33 cellular contexts compared by ENCODE assay signal in genomic region chr19:56193981-56194380, GRCh38. TPM values are rescaled to one million over a fixed set of nuclear protein-coding genes. Genes with fewer than 3 reads are reported as not detected.
"Had no signal": no experiment of that assay in that cellular context is flagged by ENCODE, and none has a peak within 500 bp of the region (broad histone marks: within the 10 kb centered on the region; RNA-seq: fewer than 3 reads in every experiment).

No MANE protein-coding gene starts in this region.

- H3K4me3 Mint-ChIP-seq: stimulated activated effector memory CD8-positive, alpha-beta T cell treated with anti-CD3 and anti-CD28 coated beads, Interleukin-12 subunit alpha, Interleukin-12 subunit beta, amount 100 ng/mL, for 72 hours; stimulated activated memory B cell treated with anti-CD40 and anti-IgM and Interleukin-4, amounts not matched to agents 10 μg/mL and 1 μg/mL and 100 μg/mL, for 72 hours; stimulated activated naive B cell treated with anti-CD40 and anti-IgM and Interleukin-4, amounts not matched to agents 10 μg/mL and 1 μg/mL and 100 μg/mL, for 72 hours; stimulated activated naive CD8-positive, alpha-beta T cell treated with anti-CD3 and anti-CD28 coated beads, Interleukin-15, amount 100 ng/mL, for 72 hours; stimulated activated naive CD8-positive, alpha-beta T cell treated with anti-CD3 and anti-CD28 coated beads, Interleukin-15, Interleukin-2, amounts not matched to agents 100 ng/mL and 50 ng/mL, for 24 hours; type B pancreatic cell had no signal

- DNase-seq: stimulated activated CD4-positive, alpha-beta T cell treated with anti-CD3 and anti-CD28 coated beads, Interleukin-2, amount 100 ng/mL, for 48 hours; stimulated activated CD4-positive, alpha-beta T cell treated with anti-CD3 and anti-CD28 coated beads, Interleukin-4, amount 100 ng/mL, for 1 hour; stimulated activated CD4-positive, alpha-beta T cell treated with anti-CD3 and anti-CD28 coated beads, Interleukin-4, amount 100 ng/mL, for 24 hours; stimulated activated CD4-positive, alpha-beta T cell treated with anti-CD3 and anti-CD28 coated beads, Interleukin-4, amount 100 ng/mL, for 4 hours; stimulated activated CD8-positive, alpha-beta memory T cell treated with anti-CD3 and anti-CD28 coated beads, Interleukin-4, amount 100 ng/mL, for 48 hours; stimulated activated naive B cell treated with anti-CD40 and anti-IgM and Interleukin-4, amounts not matched to agents 10 μg/mL and 1 μg/mL and 100 μg/mL, for 72 hours; stimulated activated naive CD4-positive, alpha-beta T cell; stimulated activated naive CD4-positive, alpha-beta T cell treated with Interleukin-2 at 50 U/mL for 16 hours; stimulated activated naive CD8-positive, alpha-beta T cell treated with anti-CD3 and anti-CD28 coated beads, Interleukin-15, amount 100 ng/mL, for 72 hours; stimulated activated naive CD8-positive, alpha-beta T cell treated with anti-CD3 and anti-CD28 coated beads, Interleukin-15, Interleukin-2, amounts not matched to agents 100 U/mL and 50 U/mL, for 24 hours; stomach; substantia nigra; testis; thyroid gland; tibial artery; transverse colon; trophoblast cell; upper lobe of left lung; upper lobe of right lung; uterus had no signal

- H3K36me3 ChIP-seq: stomach, suprapubic skin, thoracic aorta, thyroid gland, tibial artery, tibial nerve, transverse colon, upper lobe of left lung, upper lobe of right lung, uterus, vagina had no signal

- ATAC-seq: stimulated activated effector memory CD8-positive, alpha-beta T cell treated with anti-CD3 and anti-CD28 coated beads, Interleukin-12 subunit alpha, Interleukin-12 subunit beta, amount 100 ng/mL, for 72 hours; stimulated activated memory B cell treated with anti-CD40 and anti-IgM and Interleukin-4, amounts not matched to agents 10 μg/mL and 1 μg/mL and 100 μg/mL, for 72 hours; stimulated activated naive B cell treated with anti-CD40 and anti-IgM and Interleukin-4, amounts not matched to agents 10 μg/mL and 1 μg/mL and 100 μg/mL, for 72 hours; stimulated activated naive CD8-positive, alpha-beta T cell treated with anti-CD3 and anti-CD28 coated beads, Interleukin-15, amount 100 ng/mL, for 72 hours; stimulated activated naive CD8-positive, alpha-beta T cell treated with anti-CD3 and anti-CD28 coated beads, Interleukin-15, Interleukin-2, amounts not matched to agents 100 U/mL and 50 U/mL, for 24 hours; upper lobe of right lung had no signal

- H3K4me1 Mint-ChIP-seq: stimulated activated effector memory CD8-positive, alpha-beta T cell treated with anti-CD3 and anti-CD28 coated beads, Interleukin-12 subunit alpha, Interleukin-12 subunit beta, amount 100 ng/mL, for 72 hours; stimulated activated memory B cell treated with anti-CD40 and anti-IgM and Interleukin-4, amounts not matched to agents 10 μg/mL and 1 μg/mL and 100 μg/mL, for 72 hours; stimulated activated naive B cell treated with anti-CD40 and anti-IgM and Interleukin-4, amounts not matched to agents 10 μg/mL and 1 μg/mL and 100 μg/mL, for 72 hours; stimulated activated naive CD8-positive, alpha-beta T cell treated with anti-CD3 and anti-CD28 coated beads, Interleukin-15, amount 100 ng/mL, for 72 hours had no signal

- H3K4me1 ChIP-seq: stomach, suprapubic skin, testis, thyroid gland, tibial artery, tibial nerve, transverse colon, upper lobe of left lung, upper lobe of right lung, uterus, vagina had no signal

- H3K9me3 Mint-ChIP-seq: stimulated activated effector memory CD8-positive, alpha-beta T cell treated with anti-CD3 and anti-CD28 coated beads, Interleukin-12 subunit alpha, Interleukin-12 subunit beta, amount 100 ng/mL, for 72 hours; stimulated activated memory B cell treated with anti-CD40 and anti-IgM and Interleukin-4, amounts not matched to agents 10 μg/mL and 1 μg/mL and 100 μg/mL, for 72 hours; stimulated activated naive B cell treated with anti-CD40 and anti-IgM and Interleukin-4, amounts not matched to agents 10 μg/mL and 1 μg/mL and 100 μg/mL, for 72 hours; stimulated activated naive CD8-positive, alpha-beta T cell treated with anti-CD3 and anti-CD28 coated beads, Interleukin-15, amount 100 ng/mL, for 72 hours; stimulated activated naive CD8-positive, alpha-beta T cell treated with anti-CD3 and anti-CD28 coated beads, Interleukin-15, Interleukin-2, amounts not matched to agents 100 ng/mL and 50 ng/mL, for 24 hours; type B pancreatic cell had no signal

- FAIRE-seq: urothelium cell line had no signal

- H3K27me3 ChIP-seq: suprapubic skin, testis, thyroid gland, tibial artery, tibial nerve, transverse colon, upper lobe of left lung, upper lobe of right lung, uterus, vagina had no signal

- H3K27ac ChIP-seq: stomach, suprapubic skin, testis, thoracic aorta, thyroid gland, tibial artery, tibial nerve, transverse colon, upper lobe of left lung, upper lobe of right lung, uterus, vagina had no signal

- H3K36me3 Mint-ChIP-seq: stimulated activated effector memory CD8-positive, alpha-beta T cell treated with anti-CD3 and anti-CD28 coated beads, Interleukin-12 subunit alpha, Interleukin-12 subunit beta, amount 100 ng/mL, for 72 hours; stimulated activated memory B cell treated with anti-CD40 and anti-IgM and Interleukin-4, amounts not matched to agents 10 μg/mL and 1 μg/mL and 100 μg/mL, for 72 hours; stimulated activated naive B cell treated with anti-CD40 and anti-IgM and Interleukin-4, amounts not matched to agents 10 μg/mL and 1 μg/mL and 100 μg/mL, for 72 hours; type B pancreatic cell had no signal

- H3K4me3 ChIP-seq: stomach, suprapubic skin, testis, thoracic aorta, thyroid gland, tibial artery, tibial nerve, transverse colon, upper lobe of left lung, upper lobe of right lung, uterus, vagina had no signal

- H3K27me3 Mint-ChIP-seq: stimulated activated naive CD8-positive, alpha-beta T cell treated with anti-CD3 and anti-CD28 coated beads, Interleukin-15, amount 100 ng/mL, for 72 hours; stimulated activated naive CD8-positive, alpha-beta T cell treated with anti-CD3 and anti-CD28 coated beads, Interleukin-15, Interleukin-2, amounts not matched to agents 100 ng/mL and 50 ng/mL, for 24 hours; type B pancreatic cell had no signal

- H3K9me3 ChIP-seq: stomach, suprapubic skin, testis, thoracic aorta, thyroid gland, tibial artery, transverse colon, upper lobe of left lung, upper lobe of right lung, uterus, vagina had no signal

RNA-seq across cellular contexts. Expression of gene ZSCAN5B, which starts 3.6 kb away (rescaled TPM):
- total RNA-seq: stomach, subcutaneous adipose tissue, suprapubic skin, temporal lobe, thoracic aorta, thyroid gland, tibial nerve, transverse colon, upper lobe of left lung, ureter, urinary bladder, uterus, vagina had no signal

RNA-seq across cellular contexts. Expression of gene ZSCAN5C, which starts 8.1 kb away (rescaled TPM):
- total RNA-seq: stomach, subcutaneous adipose tissue, suprapubic skin, temporal lobe, thoracic aorta, thyroid gland, tibial nerve, transverse colon, upper lobe of left lung, upper lobe of right lung, ureter, urinary bladder, uterus, vagina had no signal

RNA-seq across cellular contexts. Expression of gene GALP, which starts 18.2 kb away (rescaled TPM):
- total RNA-seq: stomach, subcutaneous adipose tissue, suprapubic skin, testis, thoracic aorta, thyroid gland, tibial nerve, transverse colon, upper lobe of left lung, upper lobe of right lung, ureter, urinary bladder, uterus, vagina had no signal
